Comparison of ENCODE assay signal across 14 cellular contexts in the genomic region with DNA sequence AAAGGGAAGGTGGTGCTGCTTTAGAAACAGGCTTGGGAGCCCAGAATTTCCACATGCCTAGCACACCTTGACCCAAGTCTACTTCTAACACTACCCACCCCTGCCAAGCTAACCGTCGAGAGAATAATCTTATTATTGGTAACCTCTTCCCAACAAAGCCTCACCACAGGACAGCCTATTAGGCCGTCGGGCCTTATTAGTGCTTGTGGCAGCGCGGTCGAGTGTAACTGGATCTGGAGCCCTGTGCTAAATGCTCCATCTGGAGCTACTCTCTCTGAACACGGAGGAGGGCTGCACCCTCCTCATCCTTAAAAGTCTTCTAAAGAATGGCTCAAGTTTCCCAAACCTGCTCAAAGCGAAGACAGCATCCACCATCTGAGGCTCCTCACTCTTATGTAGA.
"Had no signal": no experiment of that assay in that cellular context is flagged by ENCODE, and none has a peak within 500 bp of the region (broad histone marks: within the 10 kb centered on the region; RNA-seq: fewer than 3 reads in every experiment).

No MANE protein-coding gene starts in this region.

- H3K79me2 ChIP-seq: hepatocyte, parathyroid adenoma had no signal

- H3K27me3 ChIP-seq: body of pancreas, hepatocyte, left lung, thyroid gland had no signal

- H3K4me1 ChIP-seq: body of pancreas, left lung, thyroid gland had no signal

- DNase-seq: activated B cell treated with CpG ODN at 0.5 μM for 24 hours; activated CD4-positive, alpha-beta T cell treated with anti-CD3 and anti-CD28 coated beads, Interleukin-2, amount 10 ng/mL, durations not matched to agents 7 days and 5 days; activated CD8-positive, alpha-beta memory T cell treated with anti-CD3 and anti-CD28 coated beads for 24 hours; activated gamma-delta T cell treated with Interleukin-2 at 50 U/mL for 16 hours; activated naive CD8-positive, alpha-beta T cell treated with anti-CD3 and anti-CD28 coated beads for 36 hours; amygdala; body of pancreas; left lung; naive B cell; thyroid gland had no signal

- H3K4me3 ChIP-seq: body of pancreas, hepatocyte, left lung, thyroid gland had no signal

- ATAC-seq: body of pancreas; esophagus mucosa; left lung; stimulated activated effector memory CD8-positive, alpha-beta T cell treated with anti-CD3 and anti-CD28 coated beads, Interleukin-12 subunit alpha, Interleukin-12 subunit beta, amount 100 ng/mL, for 72 hours had no signal

- H2AFZ ChIP-seq: hepatocyte, parathyroid adenoma had no signal

- H3K9me3 ChIP-seq: body of pancreas, left lung, thyroid gland had no signal

- H3K4me2 ChIP-seq: hepatocyte had no signal

- H3K9ac ChIP-seq: parathyroid adenoma had no signal

- H3K27ac ChIP-seq: body of pancreas, hepatocyte, left lung, parathyroid adenoma, thyroid gland had no signal

- H3K36me3 ChIP-seq: left lung, thyroid gland had no signal
